21 cellular contexts compared by ENCODE assay signal in genomic region chr7:20348408-20348807, GRCh38. TPM values are rescaled to one million over a fixed set of nuclear protein-coding genes. Genes with fewer than 3 reads are reported as not detected.
"Had no signal": no experiment of that assay in that cellular context is flagged by ENCODE, and none has a peak within 500 bp of the region (broad histone marks: within the 10 kb centered on the region; RNA-seq: fewer than 3 reads in every experiment).

No MANE protein-coding gene starts in this region.

- H3K9me3 ChIP-seq: esophagus squamous epithelium, lower lobe of right lung, prostate gland, right atrium auricular region, stomach, thyroid gland, vagina had no signal

- H3K36me3 ChIP-seq: esophagus squamous epithelium, lower lobe of right lung, prostate gland, right atrium auricular region, stomach, thyroid gland, vagina had no signal

- H3K27ac ChIP-seq: esophagus squamous epithelium, lower lobe of right lung, prostate gland, right atrium auricular region, stomach, thyroid gland, vagina had no signal

- H3K4me1 ChIP-seq: right atrium auricular region had no signal

- DNase-seq: effector memory CD8-positive, alpha-beta T cell; erythroblast; esophagus squamous epithelium; left ventricle myocardium superior; lower lobe of right lung; naive thymus-derived CD8-positive, alpha-beta T cell; nephron progenitor cell; nucleus accumbens; stimulated activated CD4-positive, alpha-beta T cell treated with anti-CD3 and anti-CD28 coated beads, Interleukin-12 subunit alpha, Interleukin-12 subunit beta, amount 100 ng/mL, for 4 hours; stimulated activated CD4-positive, alpha-beta T cell treated with anti-CD3 and anti-CD28 coated beads, Interleukin-1b, Interleukin-23, amount 100 ng/mL, for 48 hours; stimulated activated CD4-positive, alpha-beta T cell treated with anti-CD3 and anti-CD28 coated beads, Interleukin-4, amount 100 ng/mL, for 1 hour; stimulated activated naive CD4-positive, alpha-beta T cell treated with Interleukin-2 at 50 U/mL for 16 hours; stomach; thyroid gland; trophoblast cell had no signal

- H3K27me3 ChIP-seq: esophagus squamous epithelium, right atrium auricular region, stomach, thyroid gland, vagina had no signal

- H3K4me3 ChIP-seq: esophagus squamous epithelium, lower lobe of right lung, prostate gland, right atrium auricular region, smooth muscle cell, stomach, thyroid gland, vagina had no signal

- ATAC-seq: effector memory CD8-positive, alpha-beta T cell; left ventricle myocardium superior; lower lobe of right lung; naive thymus-derived CD8-positive, alpha-beta T cell; sciatic nerve; stimulated activated effector memory CD8-positive, alpha-beta T cell treated with anti-CD3 and anti-CD28 coated beads, Interleukin-12 subunit alpha, Interleukin-12 subunit beta, amount 100 ng/mL, for 72 hours had no signal

- H3K4me2 ChIP-seq: smooth muscle cell had no signal

RNA-seq across cellular contexts. Expression of gene ITGB8, which starts 17.7 kb away (rescaled TPM):
- total RNA-seq: naive thymus-derived CD8-positive, alpha-beta T cell had no signal
- polyA plus RNA-seq: naive thymus-derived CD8-positive, alpha-beta T cell had no signal
